27 cellular contexts compared by ENCODE assay signal in the genomic region with DNA sequence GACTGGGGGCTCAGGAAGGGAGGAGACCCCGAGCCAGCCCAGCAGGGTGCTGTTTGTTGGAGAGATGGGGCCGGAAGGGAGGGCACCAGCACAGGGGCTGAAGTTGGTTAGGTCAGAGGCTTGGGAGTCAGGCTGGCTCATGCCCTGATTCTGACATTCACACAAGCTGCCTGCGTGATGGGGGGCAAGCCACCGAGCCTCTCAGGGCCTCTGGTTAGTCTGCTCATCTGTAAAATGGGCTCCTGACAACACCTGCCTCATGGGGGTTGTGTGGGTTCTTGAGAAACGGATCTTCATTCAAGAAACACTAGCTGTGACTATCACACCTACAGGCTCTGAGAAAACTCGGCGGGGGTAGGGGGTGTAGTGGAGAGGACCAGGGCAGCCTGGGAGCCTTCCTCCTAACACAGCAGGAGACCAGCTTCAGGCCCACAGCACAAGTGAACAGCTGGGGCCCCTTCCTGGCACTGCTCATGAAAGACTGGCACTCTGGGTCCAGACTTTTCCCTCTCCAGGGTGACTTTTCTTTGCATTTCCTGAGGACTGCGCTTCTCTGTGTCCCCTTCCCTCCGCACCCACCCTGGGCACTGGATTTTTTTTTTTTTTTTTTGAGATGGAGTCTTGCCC. TPM values are rescaled to one million over a fixed set of nuclear protein-coding genes. Genes with fewer than 3 reads are reported as not detected.
DNase-seq lines count a peak whose midpoint lies in the region; ATAC-seq and TF ChIP-seq lines count a peak whose summit lies in the region.
"Had no signal": no experiment of that assay in that cellular context is flagged by ENCODE, and none has a peak within 500 bp of the region (broad histone marks: within the 10 kb centered on the region; RNA-seq: fewer than 3 reads in every experiment).

No MANE protein-coding gene starts in this region.

- H3K27me3 ChIP-seq in BLaER1 (no peaks in the 10 kb centered on the region), MG63 (no peaks in the 10 kb centered on the region), ectodermal cell (ENCODE audit: control insufficient read depth, insufficient read depth, low read length, poor library complexity, severe bottlenecking) (no peaks in the 10 kb centered on the region), neural progenitor cell (no peaks in the 10 kb centered on the region), Caco-2 (replicated peaks; ENCODE audit: control insufficient read depth, insufficient read depth, low read length) (no peaks in the 10 kb centered on the region)
- H3K27me3 ChIP-seq: breast epithelium had no signal

- intact Hi-C loops in Caco-2 (cut with micrococcal nuclease; ENCODE audit: unreplicated experiment), result no loop called here

- H3K4me1 Mint-ChIP-seq in neural progenitor cell, result peaks cover 72% of the 10 kb centered on the region
- peaks cover 7% of the 10 kb centered on the region for H3K4me1 Mint-ChIP-seq in Caco-2 (ENCODE audit: low read depth, unreplicated experiment)

- H3K36me3 ChIP-seq in BLaER1 (no peaks in the 10 kb centered on the region), MG63 (no peaks in the 10 kb centered on the region), ectodermal cell (ENCODE audit: control insufficient read depth, insufficient read depth, low read length) (no peaks in the 10 kb centered on the region), neural progenitor cell (no peaks in the 10 kb centered on the region), Caco-2 (ENCODE audit: control insufficient read depth, insufficient read depth, low read length) (no peaks in the 10 kb centered on the region)
- H3K36me3 ChIP-seq: breast epithelium had no signal

- POLR2A ChIA-PET in Caco-2 (lab: Charles Lee), result no interaction called here

- CTCF ChIA-PET in Caco-2 (lab: Charles Lee), result no interaction called here

- H3F3A ChIP-seq in neural progenitor cell (ENCODE audit: low read depth), result peaks cover 61% of the 10 kb centered on the region

- no TSS peak for BruUV-seq in Caco-2 (replicated peaks; lab: Mats Ljungman, UMichigan)

- H3K4me1 ChIP-seq in BLaER1 (peaks cover 89% of the 10 kb centered on the region), ectodermal cell (ENCODE audit: control insufficient read depth, insufficient read depth, low read length) (peaks cover 54% of the 10 kb centered on the region), neural progenitor cell (peaks cover 63% of the 10 kb centered on the region), Caco-2 (peaks cover 16% of the 10 kb centered on the region)
- H3K4me1 ChIP-seq: A549 had no signal

- no peaks in the 10 kb centered on the region for H4K20me1 ChIP-seq in BLaER1
- no peaks in the 10 kb centered on the region for H4K20me1 ChIP-seq in neural progenitor cell (ENCODE audit: low read depth)

- peak overlapping the region; percentile 92 for H3K4me2 ChIP-seq in BLaER1
- peak overlapping the region; percentile 60 for H3K4me2 ChIP-seq in neural progenitor cell
- H3K4me2 ChIP-seq: A549 had no signal

- no peaks in the 10 kb centered on the region for H3K9me3 ChIP-seq in BLaER1
- no peaks in the 10 kb centered on the region for H3K9me3 ChIP-seq in MG63
- H3K9me3 ChIP-seq in ectodermal cell (ENCODE audit: control insufficient read depth, low read length), result no peaks in the 10 kb centered on the region
- no peaks in the 10 kb centered on the region for H3K9me3 ChIP-seq in neural progenitor cell (ENCODE audit: low read depth)
- no peaks in the 10 kb centered on the region for H3K9me3 ChIP-seq in Caco-2
- H3K9me3 ChIP-seq: A549, breast epithelium had no signal

- peak overlapping the region; percentile 97 for H3K27ac Mint-ChIP-seq in neural progenitor cell
- no peak overlapping the region for H3K27ac Mint-ChIP-seq in Caco-2 (ENCODE audit: unreplicated experiment)
- H3K27ac Mint-ChIP-seq: activated CD4-positive, alpha-beta T cell treated with anti-CD3 and anti-CD28 coated beads, Interleukin-2, amount 10 ng/mL, durations not matched to agents 24 days and 14 days; activated CD8-positive, alpha-beta memory T cell treated with anti-CD3 and anti-CD28 coated beads, Interleukin-2, amount 10 ng/mL, durations not matched to agents 7 days and 5 days; activated naive CD4-positive, alpha-beta T cell treated with anti-CD3 and anti-CD28 coated beads, Interleukin-2, amount 50 U/mL, for 24 hours had no signal

- TF ChIP-seq CTCF in neural progenitor cell (IDR thresholded peaks at IDR 0.05) (no peak), Caco-2 (IDR thresholded peaks at IDR 0.05; ENCODE audit: insufficient read depth in 1 of 2, low read depth in 1 of 2, low read length in 1 of 2, severe bottlenecking in 1 of 2, unreplicated experiment in 1 of 2) (no peak)

- H3K36me3 Mint-ChIP-seq in neural progenitor cell, result no peaks in the 10 kb centered on the region
- H3K36me3 Mint-ChIP-seq in Caco-2 (ENCODE audit: insufficient read depth, unreplicated experiment), result no peaks in the 10 kb centered on the region
- H3K36me3 Mint-ChIP-seq: activated CD8-positive, alpha-beta memory T cell treated with anti-CD3 and anti-CD28 coated beads, Interleukin-2, amount 10 ng/mL, durations not matched to agents 7 days and 5 days; activated naive CD4-positive, alpha-beta T cell treated with anti-CD3 and anti-CD28 coated beads, Interleukin-2, amount 50 U/mL, for 24 hours; type B pancreatic cell had no signal

- no peak overlapping the region for H3K4me3 ChIP-seq in BLaER1
- no peak overlapping the region for H3K4me3 ChIP-seq in MG63
- H3K4me3 ChIP-seq in ectodermal cell (ENCODE audit: insufficient read depth, low read depth, low read length), result no peak overlapping the region
- H3K4me3 ChIP-seq in neural progenitor cell, result no peak overlapping the region
- H3K4me3 ChIP-seq in Caco-2 (ENCODE audit: low read depth, low read length), result no peak overlapping the region
- H3K4me3 ChIP-seq: A549, breast epithelium had no signal

- DNase-seq in MG63, result peak; percentile 38
- no peak for DNase-seq in neural progenitor cell (ENCODE audit: low spot score)
- no peak for DNase-seq in Caco-2
- no peak for DNase-seq in RPMI8226
- DNase-seq in islet precursor cell, result no peak
- DNase-seq: activated CD4-positive, alpha-beta T cell treated with anti-CD3 and anti-CD28 coated beads, Interleukin-2, amount 10 ng/mL, durations not matched to agents 24 days and 14 days; activated CD8-positive, alpha-beta memory T cell treated with anti-CD3 and anti-CD28 coated beads, Interleukin-2, amount 10 ng/mL, durations not matched to agents 7 days and 5 days; activated T-cell treated with anti-CD3 and anti-CD28 coated beads, Interleukin-2, amount 50 U/mL, for 48 hours; AML-193; amygdala; DMS53; effector CD4-positive, alpha-beta T cell; glutamatergic neuron; KG1; kidney glomerular epithelial cell; NCI-H1436 treated with DMSO at 0.1 percent for 48 hours; NCI-H446 treated with DMSO at 0.1 percent for 48 hours; nucleus accumbens; SHP77; T-helper 9 cell had no signal

- no peaks in the 10 kb centered on the region for H3K9me3 Mint-ChIP-seq in neural progenitor cell
- no peaks in the 10 kb centered on the region for H3K9me3 Mint-ChIP-seq in Caco-2 (ENCODE audit: unreplicated experiment)
- H3K9me3 Mint-ChIP-seq: activated CD4-positive, alpha-beta T cell treated with anti-CD3 and anti-CD28 coated beads, Interleukin-2, amount 10 ng/mL, durations not matched to agents 24 days and 14 days; activated naive CD4-positive, alpha-beta T cell treated with anti-CD3 and anti-CD28 coated beads, Interleukin-2, amount 50 U/mL, for 24 hours; type B pancreatic cell had no signal

- WGBS in ectodermal cell, 2 experiments, result 71% methylated on average over 9 of the region's 9 CpGs

- H2AFZ ChIP-seq in neural progenitor cell (replicated peaks), result no peak overlapping the region

- H3K27me3 Mint-ChIP-seq in neural progenitor cell (ENCODE audit: insufficient read depth, low read depth), result peaks cover 2% of the 10 kb centered on the region
- H3K27me3 Mint-ChIP-seq in Caco-2 (ENCODE audit: insufficient read depth, unreplicated experiment), result no peaks in the 10 kb centered on the region
- H3K27me3 Mint-ChIP-seq: activated naive CD4-positive, alpha-beta T cell treated with anti-CD3 and anti-CD28 coated beads, Interleukin-2, amount 50 U/mL, for 24 hours; type B pancreatic cell had no signal

- H3K27ac ChIP-seq in BLaER1, result peak overlapping the region; percentile 75
- H3K27ac ChIP-seq in ectodermal cell (ENCODE audit: insufficient read depth, low read depth, low read length, poor library complexity, severe bottlenecking), result peak overlapping the region; percentile 64
- H3K27ac ChIP-seq in neural progenitor cell, result peak overlapping the region; percentile 80
- H3K27ac ChIP-seq: A549 had no signal

- H3K4me3 Mint-ChIP-seq in neural progenitor cell (peak overlapping the region; percentile 44), Caco-2 (ENCODE audit: unreplicated experiment) (no peak overlapping the region)
- H3K4me3 Mint-ChIP-seq: activated CD4-positive, alpha-beta T cell treated with anti-CD3 and anti-CD28 coated beads, Interleukin-2, amount 10 ng/mL, durations not matched to agents 24 days and 14 days; activated CD8-positive, alpha-beta memory T cell treated with anti-CD3 and anti-CD28 coated beads, Interleukin-2, amount 10 ng/mL, durations not matched to agents 7 days and 5 days; activated naive CD4-positive, alpha-beta T cell treated with anti-CD3 and anti-CD28 coated beads, Interleukin-2, amount 50 U/mL, for 24 hours; type B pancreatic cell had no signal

- H3K9ac ChIP-seq in BLaER1 (peak overlapping the region; percentile 64), neural progenitor cell (no peak overlapping the region)

- H3K79me2 ChIP-seq in neural progenitor cell (ENCODE audit: low read depth), result no peaks in the 10 kb centered on the region

- no peak for ATAC-seq in HG02678 (IDR thresholded peaks at IDR 0.05; ENCODE audit: unreplicated experiment)
- ATAC-seq: activated CD8-positive, alpha-beta memory T cell treated with anti-CD3 and anti-CD28 coated beads, Interleukin-2, amount 10 ng/mL, durations not matched to agents 7 days and 5 days had no signal

RNA-seq across cellular contexts. Expression of a gene that starts 7.0 kb away (rescaled TPM):
- 12.6 and 16.2 TPM in 2 replicates for total RNA-seq in MG63 (2014; rRNA removed; shearing (Covaris generic); ENCODE audit: low replicate concordance)
- 102 TPM for polyA plus RNA-seq in ectodermal cell (2013, experiment 1 of 4)
- 109 TPM for polyA plus RNA-seq in ectodermal cell (2013, experiment 2 of 4)
- 83.9 TPM for polyA plus RNA-seq in ectodermal cell (2013, experiment 3 of 4)
- 89.0 TPM for polyA plus RNA-seq in ectodermal cell (2013, experiment 4 of 4)
- total RNA-seq in neural progenitor cell (ENCODE audit: low replicate concordance) (39.1 and 103 TPM in 2 replicates), Caco-2 (2022) (29.9 and 31.4 TPM in 2 replicates)

RNA-seq across cellular contexts. Expression of a gene that starts 19.1 kb away (rescaled TPM):
- 9.2 and 14.1 TPM in 2 replicates for total RNA-seq in MG63 (2014; rRNA removed; shearing (Covaris generic); ENCODE audit: low replicate concordance)
- 13.1 TPM for polyA plus RNA-seq in ectodermal cell (2013, experiment 1 of 4)
- polyA plus RNA-seq in ectodermal cell (2013, experiment 2 of 4), result 10.3 TPM
- 11.8 TPM for polyA plus RNA-seq in ectodermal cell (2013, experiment 3 of 4)
- polyA plus RNA-seq in ectodermal cell (2013, experiment 4 of 4), result 11.6 TPM
- 4.0 and 17.3 TPM in 2 replicates for total RNA-seq in neural progenitor cell (ENCODE audit: low replicate concordance)
- 19.3 and 21.6 TPM in 2 replicates for total RNA-seq in Caco-2 (2022)

RNA-seq across cellular contexts. Expression of a gene that starts 33.1 kb away (rescaled TPM):
- 1.7 and 8.3 TPM in 2 replicates for total RNA-seq in MG63 (2014; rRNA removed; shearing (Covaris generic); ENCODE audit: low replicate concordance)
- 5.2 TPM for polyA plus RNA-seq in ectodermal cell (2013, experiment 1 of 4)
- 4.7 TPM for polyA plus RNA-seq in ectodermal cell (2013, experiment 2 of 4)
- 2.2 TPM for polyA plus RNA-seq in ectodermal cell (2013, experiment 3 of 4)
- 3.6 TPM for polyA plus RNA-seq in ectodermal cell (2013, experiment 4 of 4)
- total RNA-seq in neural progenitor cell (ENCODE audit: low replicate concordance), result 10.8 and 11.4 TPM in 2 replicates
- total RNA-seq in Caco-2 (2022), result 2.5 and 7.4 TPM in 2 replicates
